In the genomic region with DNA sequence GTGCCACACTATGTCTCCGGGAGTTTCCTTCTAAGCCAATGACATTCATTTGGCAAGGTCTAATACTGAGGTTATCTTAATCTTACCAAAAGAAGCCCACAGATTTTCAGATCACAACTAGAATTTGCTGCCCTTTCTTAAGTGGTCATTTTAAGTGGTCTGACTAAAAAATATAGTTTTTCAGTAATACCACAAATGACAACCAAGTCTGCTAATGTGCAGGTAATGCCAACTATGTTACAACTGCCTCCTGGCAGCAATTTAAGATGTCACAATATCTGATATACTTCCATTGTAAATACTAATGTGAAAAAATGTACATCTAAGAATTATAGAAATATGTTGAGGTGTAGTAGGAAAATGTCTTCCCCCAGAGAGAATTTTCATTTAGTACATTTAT, we compare ENCODE assay signal across 19 cellular contexts. TPM values are rescaled to one million over a fixed set of nuclear protein-coding genes. Genes with fewer than 3 reads are reported as not detected.
DNase-seq lines count a peak whose midpoint lies in the region; TF ChIP-seq lines count a peak whose summit lies in the region.
"Had no signal": no experiment of that assay in that cellular context is flagged by ENCODE, and none has a peak within 500 bp of the region (broad histone marks: within the 10 kb centered on the region; RNA-seq: fewer than 3 reads in every experiment).

No MANE protein-coding gene starts in this region.

- H2AFZ ChIP-seq in GM23248 (no peak overlapping the region), smooth muscle cell (ENCODE audit: low read depth) (no peak overlapping the region)
- H2AFZ ChIP-seq: GM23338 had no signal

- H3K9me3 Mint-ChIP-seq in activated naive CD8-positive, alpha-beta T cell (ENCODE audit: low read depth): no peaks in the 10 kb centered on the region
- peaks cover 28% of the 10 kb centered on the region for H3K9me3 Mint-ChIP-seq in nephron progenitor cell
- H3K9me3 Mint-ChIP-seq: GM23338 had no signal

- 56 to 74% methylated on average over 1 of the region's 1 CpG for WGBS in GM23248 (ENCODE audit: low coverage in 1 of 2, low lambda C conversion rate in 2 of 2, missing lambda C conversion rate in 2 of 2), 2 experiments
- WGBS in smooth muscle cell (ENCODE audit: low lambda C conversion rate): 95% methylated on average over 1 of the region's 1 CpG

- peak; percentile 20 for DNase-seq in AG10803 (ENCODE audit: low read depth)
- peak; percentile 12 for DNase-seq in GM23248
- no peak for DNase-seq in nephron progenitor cell
- no peak for DNase-seq in superior temporal gyrus (ENCODE audit: extremely low spot score)
- DNase-seq in smooth muscle cell (lab: John Stamatoyannopoulos, UW; ENCODE audit: unreplicated experiment): no peak
- DNase-seq in NCI-H2171 treated with DMSO at 0.1 percent for 48 hours (lab: John Stamatoyannopoulos, UW): no peak
- DNase-seq: BE2C, DND-41, HCEC 1CT, KBM-7, NCI-H1105 treated with DMSO at 0.1 percent for 48 hours, NCI-H2081, NCI-H2171, NCI-H524 treated with DMSO at 0.1 percent for 48 hours, NCI-H82, Peyer's patch had no signal

- H3K27me3 ChIP-seq in GM23248 (replicated peaks; ENCODE audit: insufficient read depth) (no peaks in the 10 kb centered on the region), smooth muscle cell (ENCODE audit: low read depth) (no peaks in the 10 kb centered on the region)
- H3K27me3 ChIP-seq: BE2C, Peyer's patch had no signal

- peaks cover 15% of the 10 kb centered on the region for H3K36me3 Mint-ChIP-seq in activated naive CD8-positive, alpha-beta T cell
- peaks cover 83% of the 10 kb centered on the region for H3K36me3 Mint-ChIP-seq in nephron progenitor cell (ENCODE audit: low read depth)

- no peaks in the 10 kb centered on the region for H4K20me1 ChIP-seq in GM23248 (ENCODE audit: insufficient read depth)
- no peaks in the 10 kb centered on the region for H4K20me1 ChIP-seq in smooth muscle cell (ENCODE audit: low read depth)

- H3K4me1 ChIP-seq in GM23248 (ENCODE audit: insufficient read depth): peaks cover 11% of the 10 kb centered on the region
- no peaks in the 10 kb centered on the region for H3K4me1 ChIP-seq in smooth muscle cell (ENCODE audit: low read depth)
- H3K4me1 ChIP-seq: A549, BE2C, Peyer's patch had no signal

- no peaks in the 10 kb centered on the region for H3K9me2 ChIP-seq in GM23248 (ENCODE audit: insufficient read depth)

- peak overlapping the region; percentile 17 for H3K27ac Mint-ChIP-seq in activated naive CD8-positive, alpha-beta T cell
- peak overlapping the region; percentile 73 for H3K27ac Mint-ChIP-seq in nephron progenitor cell
- H3K27ac Mint-ChIP-seq: GM23338 had no signal

- no peaks in the 10 kb centered on the region for H3K36me3 ChIP-seq in GM23248 (ENCODE audit: low read depth)
- H3K36me3 ChIP-seq in smooth muscle cell (ENCODE audit: low read depth): peaks cover 4% of the 10 kb centered on the region

- peaks cover 17% of the 10 kb centered on the region; the same call in 1 of the 2 replicates for H3F3A ChIP-seq in GM23248 (ENCODE audit: insufficient read depth)
- no peaks in the 10 kb centered on the region for H3F3A ChIP-seq in smooth muscle cell (ENCODE audit: low read depth)

- H3K4me2 ChIP-seq in GM23248 (ENCODE audit: unreplicated experiment): no peak overlapping the region
- no peak overlapping the region for H3K4me2 ChIP-seq in smooth muscle cell
- H3K4me2 ChIP-seq: A549, GM23338 had no signal

- H3K4me1 Mint-ChIP-seq in activated naive CD8-positive, alpha-beta T cell (ENCODE audit: low read depth): peaks cover 6% of the 10 kb centered on the region
- no peaks in the 10 kb centered on the region for H3K4me1 Mint-ChIP-seq in nephron progenitor cell
- H3K4me1 Mint-ChIP-seq: GM23338 had no signal

- TF ChIP-seq CTCF in AG10803 (conservative IDR thresholded peaks at IDR 0.05; ENCODE audit: low read length): no peak
- TF ChIP-seq CTCF in nephron progenitor cell (IDR thresholded peaks at IDR 0.05): no peak
- no peak for TF ChIP-seq CTCF in smooth muscle cell (IDR thresholded peaks at IDR 0.05; ENCODE audit: borderline replicate concordance, insufficient read depth, poor library complexity, severe bottlenecking)

- H3K9me3 ChIP-seq in GM23248 (ENCODE audit: low read depth) (no peaks in the 10 kb centered on the region), smooth muscle cell (replicated peaks; ENCODE audit: low read depth) (peaks cover 4% of the 10 kb centered on the region)
- H3K9me3 ChIP-seq: BE2C, Peyer's patch had no signal

- no peak overlapping the region for H3K9ac ChIP-seq in GM23248
- H3K9ac ChIP-seq in smooth muscle cell (ENCODE audit: low read depth): no peak overlapping the region

- H3K27ac ChIP-seq in GM23248 (no peak overlapping the region), smooth muscle cell (ENCODE audit: low read depth) (no peak overlapping the region)
- H3K27ac ChIP-seq: A549, Peyer's patch had no signal

- H3K79me2 ChIP-seq in GM23248 (ENCODE audit: insufficient read depth): peaks cover 31% of the 10 kb centered on the region
- no peaks in the 10 kb centered on the region for H3K79me2 ChIP-seq in smooth muscle cell (ENCODE audit: low read depth)

- H3K4me3 ChIP-seq in AG10803 (ENCODE audit: low read length): no peak overlapping the region
- no peak overlapping the region for H3K4me3 ChIP-seq in GM23248
- no peak overlapping the region for H3K4me3 ChIP-seq in smooth muscle cell
- H3K4me3 ChIP-seq: A549, GM23338, Peyer's patch had no signal

- in situ Hi-C loops in GM23248 (cut with MboI): no loop called here

- H3K4me3 Mint-ChIP-seq in activated naive CD8-positive, alpha-beta T cell: no peak overlapping the region
- H3K4me3 Mint-ChIP-seq in nephron progenitor cell: no peak overlapping the region
- H3K4me3 Mint-ChIP-seq: GM23338 had no signal

- no peaks in the 10 kb centered on the region for H3K27me3 Mint-ChIP-seq in activated naive CD8-positive, alpha-beta T cell
- no peaks in the 10 kb centered on the region for H3K27me3 Mint-ChIP-seq in nephron progenitor cell (ENCODE audit: low read depth, poor library complexity)

RNA-seq across cellular contexts. Expression of a gene that starts 49.3 kb away (rescaled TPM):
- 6.6 and 6.7 TPM in 2 replicates for total RNA-seq in GM23248 (2014; rRNA removed; shearing (Covaris generic))
- polyA plus RNA-seq in GM23248 (2016; fragmentation: Nextera tagmentation; extraction: Ambion mirVana) (5.0 and 5.1 TPM in 2 replicates), smooth muscle cell (3.6 and 4.2 TPM in 2 replicates)
- total RNA-seq in smooth muscle cell: 10.8 and 14.2 TPM in 2 replicates

RNA-seq across cellular contexts. Expression of a gene that starts 49.8 kb away (rescaled TPM):
- total RNA-seq in GM23248 (2014; rRNA removed; shearing (Covaris generic)): 65.8 and 84.2 TPM in 2 replicates
- polyA plus RNA-seq in GM23248 (2016; fragmentation: Nextera tagmentation; extraction: Ambion mirVana) (32.3 and 34.8 TPM in 2 replicates), smooth muscle cell (16.5 and 26.0 TPM in 2 replicates)
- 47.2 and 57.8 TPM in 2 replicates for total RNA-seq in smooth muscle cell

Comparison
In these comparisons a context has a peak if more than half of its experiments do, and no peak if none do; other contexts are left out.
1. DNase-seq: peak in AG10803 (single experiment) and GM23248 (single experiment); none in nephron progenitor cell (single experiment), superior temporal gyrus (single experiment), smooth muscle cell (single experiment) and NCI-H2171 treated with DMSO at 0.1 percent for 48 hours (single experiment).